ENCODE assay signal across 1 cellular context in genomic region chr12:132600048-132601032, GRCh38.
TF ChIP-seq lines count a peak whose summit lies in the region.

No MANE protein-coding gene starts in this region.

TF ChIP-seq in K562, 482 proteins besides CTCF, POLR2A, EP300 and RAD21 (continued from another document and continues in another):
- TF ChIP-seq ZNF175 (CRISPR knock-in tag; IDR thresholded peaks at IDR 0.05; ENCODE audit: low read depth) (no peak), KLF16 (IDR thresholded peaks at IDR 0.05) (no peak), DMBX1 (CRISPR knock-in tag; IDR thresholded peaks at IDR 0.05; ENCODE audit: borderline replicate concordance) (no peak), RBFOX2 (IDR thresholded peaks at IDR 0.05; ENCODE audit: low read depth, low read length) (peak; percentile 64), ZNF740 (CRISPR knock-in tag; IDR thresholded peaks at IDR 0.05) (no peak), ZNF740 (tag; IDR thresholded peaks at IDR 0.05) (no peak), ZBTB49 (CRISPR knock-in tag; IDR thresholded peaks at IDR 0.05; ENCODE audit: borderline replicate concordance) (no peak), ZNF253 (CRISPR knock-in tag; conservative IDR thresholded peaks at IDR 0.05) (no peak), ELF1 (tag; IDR thresholded peaks at IDR 0.05) (peak; percentile 73; the same call in 1 of the 2 replicates), CBFA2T3 (IDR thresholded peaks at IDR 0.05) (no peak), ZNF518B (CRISPR knock-in tag; IDR thresholded peaks at IDR 0.05) (no peak), ETS1 (conservative IDR thresholded peaks at IDR 0.05; ENCODE audit: control insufficient read depth, low read depth, low read length) (no peak), TEAD4 (IDR thresholded peaks at IDR 0.05; ENCODE audit: low read length) (no peak), TEAD4 (CRISPR knock-in tag; IDR thresholded peaks at IDR 0.05; ENCODE audit: borderline replicate concordance) (no peak), NEUROD1 (IDR thresholded peaks at IDR 0.05; ENCODE audit: borderline replicate concordance, low read depth, low read length, partially characterized antibody) (no peak), HIVEP1 (CRISPR knock-in tag; IDR thresholded peaks at IDR 0.05) (no peak), HINFP (tag; conservative IDR thresholded peaks at IDR 0.05; ENCODE audit: low read depth) (no peak), DEAF1 (CRISPR knock-in tag; IDR thresholded peaks at IDR 0.05) (peak; percentile 22; the same call in 1 of the 2 replicates), MBD1 (CRISPR knock-in tag; IDR thresholded peaks at IDR 0.05) (no peak), CBX3 (IDR thresholded peaks at IDR 0.05; ENCODE audit: borderline replicate concordance in 1 of 2, low read length in 2 of 2) (no peak), BMI1 (IDR thresholded peaks at IDR 0.05; ENCODE audit: low read length) (no peak), ZFX (CRISPR knock-in tag; IDR thresholded peaks at IDR 0.05) (no peak), CTCFL (IDR thresholded peaks at IDR 0.05; ENCODE audit: borderline replicate concordance, insufficient read depth, low read depth, low read length, poor library complexity, severe bottlenecking) (peak; percentile 31), MNT (conservative IDR thresholded peaks at IDR 0.05) (no peak), PRDM10 (IDR thresholded peaks at IDR 0.05; ENCODE audit: partially characterized antibody) (no peak), MAZ (CRISPR knock-in tag; conservative IDR thresholded peaks at IDR 0.05 in 1 of 2, IDR thresholded peaks at IDR 0.05 in 1 of 2) (peak in 1 of 2 experiments; percentile 64; a peak in 1 of 4 replicates), ARID3A (IDR thresholded peaks at IDR 0.05; ENCODE audit: borderline replicate concordance, low read depth, low read length) (no peak), PKNOX1 (IDR thresholded peaks at IDR 0.05) (no peak)
